In genomic region chr11:70364745-70365535, GRCh38 we compare ENCODE assay signal across 8 cellular contexts. TPM values are rescaled to one million over a fixed set of nuclear protein-coding genes. Genes with fewer than 3 reads are reported as not detected.
DNase-seq lines count a peak whose midpoint lies in the region; ATAC-seq and TF ChIP-seq lines count a peak whose summit lies in the region.
"Had no signal": no experiment of that assay in that cellular context is flagged by ENCODE, and none has a peak within 500 bp of the region (broad histone marks: within the 10 kb centered on the region; RNA-seq: fewer than 3 reads in every experiment).

No MANE protein-coding gene starts in this region.

- intact Hi-C loops in dorsolateral prefrontal cortex (cut with DNase I), result no loop called here

- peaks cover 14% of the 10 kb centered on the region for H3K4me1 ChIP-seq in thymus (ENCODE audit: control insufficient read depth, insufficient read depth, low read length)

- H3K9me3 ChIP-seq in thymus (ENCODE audit: control insufficient read depth), result no peaks in the 10 kb centered on the region

- TF ChIP-seq CTCF in progenitor cell of endocrine pancreas (IDR thresholded peaks at IDR 0.05; ENCODE audit: unreplicated experiment) (no peak), dorsolateral prefrontal cortex (IDR thresholded peaks at IDR 0.05 in 54 of 56, conservative IDR thresholded peaks at IDR 0.05 in 2 of 56; ENCODE audit: low read depth in 1 of 56, partially characterized antibody in 56 of 56) (no peak)

- H3K4me3 ChIP-seq in thymus (ENCODE audit: low read length) (no peak overlapping the region), dorsolateral prefrontal cortex (no peak overlapping the region)

- no peaks in the 10 kb centered on the region for H3K9me3 Mint-ChIP-seq in activated T-cell treated with anti-CD3 and anti-CD28 coated beads, Interleukin-2, amount 50 U/mL, for 72 hours
- peaks cover under 1% of the 10 kb centered on the region for H3K9me3 Mint-ChIP-seq in progenitor cell of endocrine pancreas (ENCODE audit: low read depth)

- peaks cover 6 to 20% of the 10 kb centered on the region in 2 donors for H3K36me3 Mint-ChIP-seq in activated T-cell treated with anti-CD3 and anti-CD28 coated beads, Interleukin-2, amount 50 U/mL, for 72 hours (ENCODE audit: insufficient read depth in 2 of 2)
- peaks cover 31% of the 10 kb centered on the region for H3K36me3 Mint-ChIP-seq in progenitor cell of endocrine pancreas (ENCODE audit: insufficient read depth)

- H3K27me3 Mint-ChIP-seq in activated T-cell treated with anti-CD3 and anti-CD28 coated beads, Interleukin-2, amount 50 U/mL, for 72 hours (ENCODE audit: low read depth), result no peaks in the 10 kb centered on the region
- H3K27me3 Mint-ChIP-seq in progenitor cell of endocrine pancreas, result no peaks in the 10 kb centered on the region

- peak overlapping the region; percentile 77 for H3K4me3 Mint-ChIP-seq in activated T-cell treated with anti-CD3 and anti-CD28 coated beads, Interleukin-2, amount 50 U/mL, for 72 hours
- H3K4me3 Mint-ChIP-seq in progenitor cell of endocrine pancreas (ENCODE audit: low read depth), result no peak overlapping the region

- H3K27ac ChIP-seq in thymus (ENCODE audit: low read depth), result peak overlapping the region; percentile 42
- H3K27ac ChIP-seq in dorsolateral prefrontal cortex, result peak overlapping the region in 3 of 59 donors; percentile 17 to 22 (median 18)

- ATAC-seq in activated T-cell treated with anti-CD3 and anti-CD28 coated beads, Interleukin-2, amount 50 U/mL, for 72 hours (replicated peaks in 1 of 2), result peak; percentile 94 to 99

- H3K27me3 ChIP-seq in thymus (ENCODE audit: control insufficient read depth, insufficient read depth) (no peaks in the 10 kb centered on the region), dorsolateral prefrontal cortex (no peaks in the 10 kb centered on the region)

- WGBS in thymus, result 24% methylated on average over 24 of the region's 24 CpGs

- H3K27ac Mint-ChIP-seq in activated T-cell treated with anti-CD3 and anti-CD28 coated beads, Interleukin-2, amount 50 U/mL, for 72 hours, result peak overlapping the region; percentile 79
- peak overlapping the region; percentile 30 for H3K27ac Mint-ChIP-seq in progenitor cell of endocrine pancreas

- DNase-seq in T-helper 22 cell (ENCODE audit: low read depth), result peak; percentile 2
- peak; percentile 83 to 88 for DNase-seq in activated T-cell treated with anti-CD3 and anti-CD28 coated beads, Interleukin-2, amount 50 U/mL, for 72 hours
- no peak for DNase-seq in progenitor cell of endocrine pancreas (ENCODE audit: low spot score, unreplicated experiment)
- no peak for DNase-seq in dorsolateral prefrontal cortex
- DNase-seq in NCI-H446 (lab: John Stamatoyannopoulos, UW), result no peak
- no peak for DNase-seq in superior temporal gyrus (ENCODE audit: extremely low spot score)
- DNase-seq: NCI-H1048 had no signal

- peaks cover 31% of the 10 kb centered on the region for H3K36me3 ChIP-seq in thymus (ENCODE audit: control insufficient read depth, insufficient read depth)

- H3K4me1 Mint-ChIP-seq in activated T-cell treated with anti-CD3 and anti-CD28 coated beads, Interleukin-2, amount 50 U/mL, for 72 hours (ENCODE audit: low read depth), result peaks cover 25% of the 10 kb centered on the region
- H3K4me1 Mint-ChIP-seq in progenitor cell of endocrine pancreas (ENCODE audit: low read depth), result no peaks in the 10 kb centered on the region

RNA-seq across cellular contexts. Expression of gene CTTN, which starts 33.4 kb away (rescaled TPM):
- total RNA-seq in activated T-cell treated with anti-CD3 and anti-CD28 coated beads, Interleukin-2, amount 50 U/mL, for 72 hours, result 10 to 100 TPM; 29.5 to 42.9 TPM
- total RNA-seq in progenitor cell of endocrine pancreas, result 239 and 244 TPM in 2 replicates
- 65.5 TPM for polyA plus RNA-seq in thymus
- 100 to 1,000 TPM; 183 to 372 (median 269) TPM for total RNA-seq in dorsolateral prefrontal cortex

Comparison
In these comparisons a context has a peak if more than half of its experiments do, and no peak if none do; other contexts are left out.
1. DNase-seq: peak in T-helper 22 cell (single experiment) and activated T-cell treated with anti-CD3 and anti-CD28 coated beads, Interleukin-2, amount 50 U/mL, for 72 hours (2 of 2); none in progenitor cell of endocrine pancreas (single experiment), dorsolateral prefrontal cortex (0 of 10), NCI-H446 (0 of 2) and superior temporal gyrus (single experiment).